ENCODE assay signal across 27 cellular contexts in genomic region chr1:218430802-218431201, GRCh38.
DNase-seq lines count a peak whose midpoint lies in the region; TF ChIP-seq lines count a peak whose summit lies in the region.
"Had no signal": no experiment of that assay in that cellular context is flagged by ENCODE, and none has a peak within 500 bp of the region (broad histone marks: within the 10 kb centered on the region; RNA-seq: fewer than 3 reads in every experiment).

No MANE protein-coding gene starts in this region.

- no peak overlapping the region for H3K18ac ChIP-seq in mesenchymal stem cell (ENCODE audit: low read depth in 1 of 2, low read length in 2 of 2)

- no peaks in the 10 kb centered on the region for H3K36me3 ChIP-seq in A673 (ENCODE audit: insufficient read depth, low read length, poor library complexity, severe bottlenecking)
- H3K36me3 ChIP-seq in mesenchymal stem cell (ENCODE audit: control insufficient read depth in 1 of 2, insufficient read depth in 2 of 2, low read depth in 1 of 2, low read length in 2 of 2), result peaks cover 6 to 11% of the 10 kb centered on the region in 2 experiments
- H3K36me3 ChIP-seq: BE2C, neutrophil, prostate gland had no signal

- H3K4me1 ChIP-seq in A673 (ENCODE audit: insufficient read depth, low read length, poor library complexity, severe bottlenecking) (peaks cover 24% of the 10 kb centered on the region), mesenchymal stem cell (ENCODE audit: control insufficient read depth, insufficient read depth, low read depth, low read length) (no peaks in the 10 kb centered on the region)
- H3K4me1 ChIP-seq: BE2C, prostate gland had no signal

- in situ Hi-C loops in G401 (cut with HindIII; ENCODE audit: low sequenced_read_pairs), result no loop called here

- H2BK120ac ChIP-seq in mesenchymal stem cell (ENCODE audit: low read depth, low read length), result no peak overlapping the region

- H3K9me3 ChIP-seq in A673 (ENCODE audit: low read depth, low read length, poor library complexity, severe bottlenecking) (no peaks in the 10 kb centered on the region), mesenchymal stem cell (ENCODE audit: control insufficient read depth, low read length) (no peaks in the 10 kb centered on the region)
- H3K9me3 ChIP-seq: BE2C, esophagus muscularis mucosa, neutrophil, prostate gland had no signal

- no TSS peak for BruUV-seq in A673 (replicated peaks; lab: Mats Ljungman, UMichigan)

- H3K9ac ChIP-seq in mesenchymal stem cell (ENCODE audit: low read length), result no peak overlapping the region

- peak overlapping the region; percentile 54 for H3K27ac ChIP-seq in A673 (ENCODE audit: low read depth, low read length, poor library complexity, severe bottlenecking)
- no peak overlapping the region for H3K27ac ChIP-seq in mesenchymal stem cell (ENCODE audit: low read length, poor library complexity, severe bottlenecking)
- H3K27ac ChIP-seq: neutrophil, prostate gland, SK-N-MC had no signal

- no peaks in the 10 kb centered on the region for H3K27me3 ChIP-seq in A673 (replicated peaks; ENCODE audit: insufficient read depth, low read depth, low read length, poor library complexity)
- H3K27me3 ChIP-seq in mesenchymal stem cell (ENCODE audit: control insufficient read depth in 1 of 2, insufficient read depth in 1 of 2, low read length in 2 of 2), result no peaks in the 10 kb centered on the region
- H3K27me3 ChIP-seq: BE2C, esophagus muscularis mucosa, neutrophil had no signal

- H2BK5ac ChIP-seq in mesenchymal stem cell (ENCODE audit: low read depth, low read length, poor library complexity, severe bottlenecking), result no peak overlapping the region

- CTCF ChIA-PET in A673 (lab: Charles Lee), result no interaction called here

- no peak overlapping the region for H3K4me2 ChIP-seq in mesenchymal stem cell (ENCODE audit: low read length, poor library complexity, severe bottlenecking)

- no peak overlapping the region for H2BK12ac ChIP-seq in mesenchymal stem cell (ENCODE audit: low read length in 2 of 2)

- no peak overlapping the region for H4K91ac ChIP-seq in mesenchymal stem cell (ENCODE audit: low read length)

- H3K23ac ChIP-seq in mesenchymal stem cell (ENCODE audit: low read length in 2 of 2), result no peak overlapping the region

- peaks cover 5% of the 10 kb centered on the region for H3K79me1 ChIP-seq in mesenchymal stem cell (replicated peaks; ENCODE audit: low read length, poor library complexity, severe bottlenecking)

- H3K4me3 ChIP-seq in A673 (ENCODE audit: low read depth, low read length, poor library complexity, severe bottlenecking) (no peak overlapping the region), mesenchymal stem cell (ENCODE audit: insufficient read depth in 1 of 2, low read depth in 1 of 2, low read length in 2 of 2) (no peak overlapping the region)
- H3K4me3 ChIP-seq: esophagus muscularis mucosa, prostate gland, SK-N-MC had no signal

- no peak overlapping the region for H2BK15ac ChIP-seq in mesenchymal stem cell (ENCODE audit: low read depth, poor library complexity, severe bottlenecking)

- DNase-seq in A673 (ENCODE audit: low spot score), result peak; percentile 68
- peak; percentile 28 for DNase-seq in RPMI7951 (ENCODE audit: low read depth)
- DNase-seq in fibroblast of peridontal ligament (ENCODE audit: extremely low read depth), result peak; percentile 46
- DNase-seq in mesenchymal stem cell, result peak; percentile 80
- DNase-seq in G401 (ENCODE audit: low spot score), result no peak
- no peak for DNase-seq in 8988T
- no peak for DNase-seq in putamen (ENCODE audit: low spot score)
- no peak for DNase-seq in NCI-H1048 (lab: John Stamatoyannopoulos, UW)
- DNase-seq: activated CD4-positive, alpha-beta memory T cell treated with anti-CD3 and anti-CD28 coated beads for 36 hours; activated CD4-positive, CD25-positive, alpha-beta regulatory T cell treated with anti-CD3 and anti-CD28 coated beads, Interleukin-2, amount 50 U/mL, for 72 hours; activated CD8-positive, alpha-beta memory T cell treated with anti-CD3 and anti-CD28 coated beads, Interleukin-2, amount 50 U/mL, for 48 hours; activated naive CD4-positive, alpha-beta T cell treated with anti-CD3 and anti-CD28 coated beads, Interleukin-2, amount 50 U/mL, for 16 hours; amygdala; BE2C; endodermal cell; GDM1; glutamatergic neuron; mammary epithelial cell; NCI-H1105; NCI-H187 treated with DMSO at 0.1 percent for 48 hours; NCI-H526 treated with DMSO at 0.1 percent for 48 hours; stimulated activated CD4-positive, alpha-beta T cell treated with anti-CD3 and anti-CD28 coated beads, Interleukin-2, amount 100 ng/mL, for 24 hours; T-helper 17 cell had no signal

- no peak overlapping the region for H3K4ac ChIP-seq in mesenchymal stem cell (ENCODE audit: low read depth in 1 of 2, low read length in 2 of 2)

- intact Hi-C loops in A673 (cut with micrococcal nuclease; ENCODE audit: unreplicated experiment), result no loop called here

- no peak overlapping the region for H4K8ac ChIP-seq in mesenchymal stem cell (ENCODE audit: low read length)

- WGBS in mesenchymal stem cell, result 31% methylated on average over 2 of the region's 2 CpGs

- POLR2A ChIA-PET in A673 (lab: Charles Lee; ENCODE audit: low non-redundant PET), result no interaction called here

- no peak for TF ChIP-seq CTCF in A673 (conservative IDR thresholded peaks at IDR 0.05; ENCODE audit: low read depth, low read length)

- H3K14ac ChIP-seq in mesenchymal stem cell (ENCODE audit: low read length in 2 of 2), result no peak overlapping the region

- no peak overlapping the region for H2AFZ ChIP-seq in mesenchymal stem cell (ENCODE audit: low read depth, low read length)

- no peak overlapping the region for H2AK5ac ChIP-seq in mesenchymal stem cell (ENCODE audit: low read length, severe bottlenecking)

Comparison
In these comparisons a context has a peak if more than half of its experiments do, and no peak if none do; other contexts are left out.
1. DNase-seq: peak in A673 (single experiment), RPMI7951 (single experiment), fibroblast of peridontal ligament (single experiment) and mesenchymal stem cell (single experiment); none in G401 (single experiment), 8988T (single experiment), putamen (single experiment) and NCI-H1048 (single experiment).